Comparison of ENCODE assay signal across 12 cellular contexts in genomic region chr19:55119053-55119452, GRCh38. TPM values are rescaled to one million over a fixed set of nuclear protein-coding genes. Genes with fewer than 3 reads are reported as not detected.
A peak's percentile ranks its signal among the peaks of the same experiment; 100 is the strongest.
DNase-seq lines count a peak whose midpoint lies in the region; ATAC-seq and TF ChIP-seq lines count a peak whose summit lies in the region.
"Had no signal": no experiment of that assay in that cellular context is flagged by ENCODE, and none has a peak within 500 bp of the region (broad histone marks: within the 10 kb centered on the region; RNA-seq: fewer than 3 reads in every experiment).

No MANE protein-coding gene starts in this region.

- WGBS in heart left ventricle, 4 donors: 82 to 84% (median 83%) methylated on average over 14 of the region's 14 CpGs

- no peak for ATAC-seq in heart left ventricle
- ATAC-seq: GM12878 had no signal

- H3K4me1 ChIP-seq in heart left ventricle (peaks cover 5 to 37% (median 26%) of the 10 kb centered on the region in 12 donors), iPS-20b (ENCODE audit: insufficient read depth, low read length) (0 out of 2 replicates have a peak, but pooled peaks cover 3% of the 10 kb centered on the region), subcutaneous abdominal adipose tissue (ENCODE audit: control insufficient read depth in 5 of 5, insufficient read depth in 5 of 5, low read length in 5 of 5) (peaks cover 5 to 42% (median 39%) of the 10 kb centered on the region in 5 donors), ascending aorta (peaks cover 11 to 28% of the 10 kb centered on the region in 2 donors)

- TF ChIP-seq POLR2A in heart left ventricle (IDR thresholded peaks at IDR 0.05): no peak

- H3K9me3 ChIP-seq in heart left ventricle: no peaks in the 10 kb centered on the region
- no peaks in the 10 kb centered on the region for H3K9me3 ChIP-seq in iPS-20b (ENCODE audit: insufficient read depth, low read depth, low read length)
- H3K9me3 ChIP-seq in subcutaneous abdominal adipose tissue (ENCODE audit: control insufficient read depth in 5 of 5, low read length in 5 of 5): no peaks in the 10 kb centered on the region
- H3K9me3 ChIP-seq in ascending aorta: no peaks in the 10 kb centered on the region

- no peaks in the 10 kb centered on the region for H3K27me3 ChIP-seq in heart left ventricle
- no peaks in the 10 kb centered on the region for H3K27me3 ChIP-seq in iPS-20b (ENCODE audit: insufficient read depth, low read length)
- no peaks in the 10 kb centered on the region for H3K27me3 ChIP-seq in subcutaneous abdominal adipose tissue (ENCODE audit: control insufficient read depth in 5 of 5, insufficient read depth in 4 of 5, low read length in 5 of 5)
- no peaks in the 10 kb centered on the region for H3K27me3 ChIP-seq in ascending aorta

- H3K9ac ChIP-seq in iPS-20b (ENCODE audit: low read depth, low read length) (peak overlapping the region; percentile 65; the same call in 1 of the 2 replicates), subcutaneous abdominal adipose tissue (ENCODE audit: low read length in 5 of 5) (peak overlapping the region in 1 of 5 donors; percentile 16)

- DNase-seq in heart left ventricle (no peak), cardiac septum (ENCODE audit: low spot score) (no peak), ascending aorta (ENCODE audit: low spot score in 2 of 2) (no peak), amniotic stem cell (lab: John Stamatoyannopoulos, UW) (no peak), HFFc6 (no peak)
- peak; percentile 40 for DNase-seq in activated CD4-positive, alpha-beta memory T cell treated with anti-CD3 and anti-CD28 coated beads, Interleukin-2, amount 10 ng/mL, durations not matched to agents 7 days and 5 days
- DNase-seq: effector CD4-positive, alpha-beta T cell; NCI-H345 had no signal

- peak overlapping the region in 1 of 12 donors; percentile 56 for H3K4me3 ChIP-seq in heart left ventricle
- H3K4me3 ChIP-seq in iPS-20b (ENCODE audit: low read length): peak overlapping the region; percentile 84; the same call in 1 of the 2 replicates
- peak overlapping the region in 3 of 5 donors; percentile 67 to 86 (median 82) for H3K4me3 ChIP-seq in subcutaneous abdominal adipose tissue (ENCODE audit: low read depth in 1 of 5, low read length in 5 of 5)
- no peak overlapping the region for H3K4me3 ChIP-seq in ascending aorta

- TF ChIP-seq CTCF in heart left ventricle (IDR thresholded peaks at IDR 0.05) (no peak), ascending aorta (IDR thresholded peaks at IDR 0.05) (no peak), HFFc6 (IDR thresholded peaks at IDR 0.05) (no peak)

- intact Hi-C loops in heart left ventricle (cut with DNase I) (loop anchor here in 1 of 10 donors (5.0 kb wide), 1 partner anchor 38 kb away; the partner anchor contains the start of gene TNNI3), cardiac septum (cut with DNase I) (no loop called here), ascending aorta (cut with DNase I) (loop anchor here (5.0 to 10.0 kb wide), 7 partner anchors 163 to 1254 kb away; partner anchors contain the start of genes BRSK1, CDC42EP5, HSPBP1 and MYADM)

- H3K36me3 ChIP-seq in heart left ventricle (no peaks in the 10 kb centered on the region), iPS-20b (ENCODE audit: insufficient read depth, low read depth, low read length) (no peaks in the 10 kb centered on the region), subcutaneous abdominal adipose tissue (ENCODE audit: control insufficient read depth in 5 of 5, insufficient read depth in 5 of 5, low read length in 5 of 5) (no peaks in the 10 kb centered on the region), ascending aorta (no peaks in the 10 kb centered on the region)

- H3K9me3 Mint-ChIP-seq in activated CD4-positive, alpha-beta memory T cell treated with anti-CD3 and anti-CD28 coated beads, Interleukin-2, amount 10 ng/mL, durations not matched to agents 7 days and 5 days: no peaks in the 10 kb centered on the region
- no peaks in the 10 kb centered on the region for H3K9me3 Mint-ChIP-seq in HFFc6

- peak overlapping the region; percentile 91 for H3K4me3 Mint-ChIP-seq in activated CD4-positive, alpha-beta memory T cell treated with anti-CD3 and anti-CD28 coated beads, Interleukin-2, amount 10 ng/mL, durations not matched to agents 7 days and 5 days
- H3K4me3 Mint-ChIP-seq in HFFc6: no peak overlapping the region; the same call in 1 of the 2 replicates

- CTCF ChIA-PET in activated CD4-positive, alpha-beta memory T cell treated with anti-CD3 and anti-CD28 coated beads, Interleukin-2, amount 10 ng/mL, durations not matched to agents 7 days and 5 days (lab: Charles Lee): interaction anchor here (0.9 kb wide), 1 partner anchor 54 kb away, joined by 4 read pairs; no protein-coding TSS in a partner anchor

- H3K27ac ChIP-seq in heart left ventricle (peak overlapping the region in 7 of 12 donors; percentile 76 to 97 (median 85)), iPS-20b (ENCODE audit: low read length) (peak overlapping the region; percentile 30), subcutaneous abdominal adipose tissue (ENCODE audit: low read depth, low read length) (no peak overlapping the region), ascending aorta (no peak overlapping the region)

- peaks cover 11% of the 10 kb centered on the region for H3K36me3 Mint-ChIP-seq in activated CD4-positive, alpha-beta memory T cell treated with anti-CD3 and anti-CD28 coated beads, Interleukin-2, amount 10 ng/mL, durations not matched to agents 7 days and 5 days (ENCODE audit: low read depth)
- H3K36me3 Mint-ChIP-seq in HFFc6 (ENCODE audit: low read depth): peaks cover 10% of the 10 kb centered on the region

- POLR2A ChIA-PET in activated CD4-positive, alpha-beta memory T cell treated with anti-CD3 and anti-CD28 coated beads, Interleukin-2, amount 10 ng/mL, durations not matched to agents 7 days and 5 days (lab: Charles Lee): interaction anchor here (1.2 to 3.1 kb wide), 5 partner anchors 39 to 357 kb away, joined by 4 to 15 read pairs (median 8); partner anchors contain the start of genes RDH13, TMEM238 and ZNF628

- peaks cover 21% of the 10 kb centered on the region for H3K27me3 Mint-ChIP-seq in activated CD4-positive, alpha-beta memory T cell treated with anti-CD3 and anti-CD28 coated beads, Interleukin-2, amount 10 ng/mL, durations not matched to agents 7 days and 5 days
- H3K27me3 Mint-ChIP-seq in HFFc6 (ENCODE audit: insufficient read depth): peaks cover 26% of the 10 kb centered on the region

- H3K27ac Mint-ChIP-seq in activated CD4-positive, alpha-beta memory T cell treated with anti-CD3 and anti-CD28 coated beads, Interleukin-2, amount 10 ng/mL, durations not matched to agents 7 days and 5 days: peak overlapping the region; percentile 37
- H3K27ac Mint-ChIP-seq in HFFc6: no peak overlapping the region

- peaks cover 46% of the 10 kb centered on the region for H3K4me1 Mint-ChIP-seq in activated CD4-positive, alpha-beta memory T cell treated with anti-CD3 and anti-CD28 coated beads, Interleukin-2, amount 10 ng/mL, durations not matched to agents 7 days and 5 days
- H3K4me1 Mint-ChIP-seq in HFFc6 (ENCODE audit: low read depth): peaks cover 26% of the 10 kb centered on the region

RNA-seq across cellular contexts. Expression of gene PPP1R12C, which starts 1.6 kb away (rescaled TPM):
- 100 to 1,000 TPM; 116 to 324 (median 209) TPM for total RNA-seq in heart left ventricle
- polyA plus RNA-seq in heart left ventricle: 100 to 1,000 TPM; 230 to 264 TPM
- 215 TPM for total RNA-seq in cardiac septum
- total RNA-seq in activated CD4-positive, alpha-beta memory T cell treated with anti-CD3 and anti-CD28 coated beads, Interleukin-2, amount 10 ng/mL, durations not matched to agents 7 days and 5 days: 100 to 1,000 TPM; 132 to 134 TPM
- 219 TPM for total RNA-seq in ascending aorta
- 10 to 100 TPM; 82.7 to 96.0 (median 91.9) TPM for total RNA-seq in HFFc6 (2021; fragmentation: NEBNext Ultra II Directional; extraction: Animal tissue kit (Norgen Biotek cat#: 25700))

RNA-seq across cellular contexts. Expression of gene TNNT1, which starts 30.0 kb away (rescaled TPM):
- total RNA-seq in heart left ventricle (100 to 1,000 TPM in 3 of 9 donors, 10 to 100 TPM in 6; 18.7 to 192 (median 58.6) TPM), cardiac septum (187 TPM), ascending aorta (not detected)
- 100 to 1,000 TPM in 1 of 2 donors, 10 to 100 TPM in 1; 23.8 to 264 TPM for polyA plus RNA-seq in heart left ventricle
- total RNA-seq in activated CD4-positive, alpha-beta memory T cell treated with anti-CD3 and anti-CD28 coated beads, Interleukin-2, amount 10 ng/mL, durations not matched to agents 7 days and 5 days: under 1 TPM; 0.38 to 0.68 TPM
- 1 to 10 TPM; 4.1 to 8.8 (median 7.3) TPM for total RNA-seq in HFFc6 (2021; fragmentation: NEBNext Ultra II Directional; extraction: Animal tissue kit (Norgen Biotek cat#: 25700))

RNA-seq across cellular contexts. Expression of gene TNNI3, which starts 38.5 kb away (rescaled TPM):
- total RNA-seq in heart left ventricle (over 10,000 TPM in 3 of 9 donors, 1,000 to 10,000 TPM in 6; 1,912 to 14,347 (median 9,662) TPM), cardiac septum (7,865 TPM), ascending aorta (not detected)
- polyA plus RNA-seq in heart left ventricle: over 10,000 TPM in 1 of 2 donors, 1,000 to 10,000 TPM in 1; 3,704 to 34,502 TPM
- not detected for total RNA-seq in activated CD4-positive, alpha-beta memory T cell treated with anti-CD3 and anti-CD28 coated beads, Interleukin-2, amount 10 ng/mL, durations not matched to agents 7 days and 5 days
- not detected for total RNA-seq in HFFc6 (2021; fragmentation: NEBNext Ultra II Directional; extraction: Animal tissue kit (Norgen Biotek cat#: 25700))
- total RNA-seq: GM12878, omental fat pad had no signal
- polyA plus RNA-seq: GM12878 had no signal

RNA-seq across cellular contexts. Expression of gene EPS8L1, which starts 43.4 kb away (rescaled TPM):
- 10 to 100 TPM in 1 of 9 donors, 1 to 10 TPM in 5, under 1 TPM in 3; 0.44 to 25.5 (median 1.5) TPM for total RNA-seq in heart left ventricle
- polyA plus RNA-seq in heart left ventricle: 1 to 10 TPM; 3.0 to 3.3 TPM
- 1.9 TPM for total RNA-seq in cardiac septum
- total RNA-seq in activated CD4-positive, alpha-beta memory T cell treated with anti-CD3 and anti-CD28 coated beads, Interleukin-2, amount 10 ng/mL, durations not matched to agents 7 days and 5 days: 1 to 10 TPM; 6.9 to 7.6 TPM
- not detected for total RNA-seq in ascending aorta
- under 1 TPM in 5 of 6 experiments, not detected in 1; 0.55 to 0.94 (median 0.64) TPM for total RNA-seq in HFFc6 (2021; fragmentation: NEBNext Ultra II Directional; extraction: Animal tissue kit (Norgen Biotek cat#: 25700))

RNA-seq across cellular contexts. Expression of gene DNAAF3, which starts 47.4 kb away (rescaled TPM):
- total RNA-seq in heart left ventricle (1 to 10 TPM in 7 of 9 donors, under 1 TPM in 2; 0.56 to 5.7 (median 2.1) TPM), cardiac septum (3.4 TPM), ascending aorta (not detected)
- polyA plus RNA-seq in heart left ventricle: 1 to 10 TPM; 1.8 to 4.4 TPM
- total RNA-seq in activated CD4-positive, alpha-beta memory T cell treated with anti-CD3 and anti-CD28 coated beads, Interleukin-2, amount 10 ng/mL, durations not matched to agents 7 days and 5 days: not detected
- 1 to 10 TPM in 1 of 6 experiments, under 1 TPM in 5; 0.20 to 1.1 (median 0.72) TPM for total RNA-seq in HFFc6 (2021; fragmentation: NEBNext Ultra II Directional; extraction: Animal tissue kit (Norgen Biotek cat#: 25700))
- total RNA-seq: GM12878 had no signal
- polyA plus RNA-seq: GM12878 had no signal

Comparison
In these comparisons a context has a peak if more than half of its experiments do, and no peak if none do; other contexts are left out.
1. H3K27ac ChIP-seq: peak in heart left ventricle (7 of 12) and iPS-20b (single experiment); none in subcutaneous abdominal adipose tissue (single experiment) and ascending aorta (0 of 2).
2. H3K4me3 ChIP-seq: peak in iPS-20b (single experiment) and subcutaneous abdominal adipose tissue (3 of 5); none in ascending aorta (0 of 2).
3. RNA of gene TNNI3, which starts 38.5 kb away (total RNA-seq): 1,912 to 14,347 TPM in heart left ventricle and 7,865 TPM in cardiac septum (single experiment); not detected in activated CD4-positive, alpha-beta memory T cell treated with anti-CD3 and anti-CD28 coated beads, Interleukin-2, amount 10 ng/mL, durations not matched to agents 7 days and 5 days, not detected in ascending aorta (single experiment) and not detected in HFFc6; every median in the first group is over 1,000 times any median in the second.